Comparison of ENCODE assay signal across 13 cellular contexts in the genomic region with DNA sequence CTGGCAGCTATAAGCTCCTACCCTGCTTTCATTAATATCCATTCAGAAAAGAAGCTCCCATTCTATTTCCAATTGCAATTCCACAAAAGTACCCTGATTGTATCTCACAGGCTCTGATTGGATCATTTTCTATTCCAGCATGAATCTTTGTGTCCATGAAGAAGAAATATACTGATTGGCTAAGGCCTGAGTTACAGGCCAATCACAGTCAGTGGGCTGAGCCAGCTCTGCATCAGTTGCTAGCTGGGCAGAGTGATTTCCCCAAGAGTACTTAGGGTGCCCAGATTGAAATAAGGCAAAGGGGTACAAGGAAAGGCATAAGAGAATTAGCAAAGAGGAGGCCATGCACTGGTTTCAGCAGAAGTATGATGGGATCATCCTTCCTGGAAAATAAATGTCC. TPM values are rescaled to one million over a fixed set of nuclear protein-coding genes. Genes with fewer than 3 reads are reported as not detected.
A peak's percentile ranks its signal among the peaks of the same experiment; 100 is the strongest.
DNase-seq lines count a peak whose midpoint lies in the region; ATAC-seq and TF ChIP-seq lines count a peak whose summit lies in the region.
"Had no signal": no experiment of that assay in that cellular context is flagged by ENCODE, and none has a peak within 500 bp of the region (broad histone marks: within the 10 kb centered on the region; RNA-seq: fewer than 3 reads in every experiment).

No MANE protein-coding gene starts in this region.

- no peaks in the 10 kb centered on the region for H3K36me3 Mint-ChIP-seq in activated naive CD4-positive, alpha-beta T cell treated with anti-CD3 and anti-CD28 coated beads for 36 hours (ENCODE audit: low read depth)
- H3K36me3 Mint-ChIP-seq: activated naive CD8-positive, alpha-beta T cell treated with anti-CD3 and anti-CD28 coated beads, Interleukin-2, amount 10 ng/mL, durations not matched to agents 7 days and 5 days had no signal

- DNase-seq in Caki2 (ENCODE audit: low read depth) (peak; percentile 31), epithelial cell of esophagus (ENCODE audit: low read depth) (peak; percentile 39), cardiac septum (ENCODE audit: low spot score) (no peak), NCI-H526 treated with DMSO at 0.1 percent for 48 hours (lab: John Stamatoyannopoulos, UW) (no peak)
- no peak for DNase-seq in activated naive CD4-positive, alpha-beta T cell treated with anti-CD3 and anti-CD28 coated beads for 36 hours
- DNase-seq: activated naive CD8-positive, alpha-beta T cell treated with anti-CD3 and anti-CD28 coated beads, Interleukin-2, amount 10 ng/mL, durations not matched to agents 7 days and 5 days; small intestine had no signal

- H3K4me1 Mint-ChIP-seq in activated naive CD4-positive, alpha-beta T cell treated with anti-CD3 and anti-CD28 coated beads for 36 hours (ENCODE audit: low read depth) = peaks cover 14% of the 10 kb centered on the region
- H3K4me1 Mint-ChIP-seq: activated naive CD8-positive, alpha-beta T cell treated with anti-CD3 and anti-CD28 coated beads, Interleukin-2, amount 10 ng/mL, durations not matched to agents 7 days and 5 days had no signal

- CTCF ChIA-PET in activated naive CD4-positive, alpha-beta T cell treated with anti-CD3 and anti-CD28 coated beads for 36 hours (lab: Charles Lee) = interaction anchor here (0.8 to 2.7 kb wide), 2 partner anchors 9 to 166 kb away, joined by 3 to 8 read pairs; no protein-coding TSS in a partner anchor

- no peaks in the 10 kb centered on the region for H3K9me3 Mint-ChIP-seq in activated naive CD4-positive, alpha-beta T cell treated with anti-CD3 and anti-CD28 coated beads for 36 hours
- H3K9me3 Mint-ChIP-seq: activated naive CD8-positive, alpha-beta T cell treated with anti-CD3 and anti-CD28 coated beads, Interleukin-2, amount 10 ng/mL, durations not matched to agents 7 days and 5 days had no signal

- H3K4me3 ChIP-seq in epithelial cell of esophagus (ENCODE audit: low read length) = no peak overlapping the region
- H3K4me3 ChIP-seq: hepatocyte, SK-N-MC had no signal

- intact Hi-C loops in activated naive CD4-positive, alpha-beta T cell treated with anti-CD3 and anti-CD28 coated beads for 36 hours (cut with micrococcal nuclease) = no loop called here
- intact Hi-C loops in cardiac septum (cut with DNase I) = no loop called here

- peaks cover under 1% of the 10 kb centered on the region for H3K27me3 Mint-ChIP-seq in activated naive CD4-positive, alpha-beta T cell treated with anti-CD3 and anti-CD28 coated beads for 36 hours (ENCODE audit: low read depth)

- no peak overlapping the region for H3K27ac Mint-ChIP-seq in activated naive CD4-positive, alpha-beta T cell treated with anti-CD3 and anti-CD28 coated beads for 36 hours
- H3K27ac Mint-ChIP-seq: activated naive CD8-positive, alpha-beta T cell treated with anti-CD3 and anti-CD28 coated beads, Interleukin-2, amount 10 ng/mL, durations not matched to agents 7 days and 5 days had no signal

- no peak for TF ChIP-seq CTCF in epithelial cell of esophagus (IDR thresholded peaks at IDR 0.05; ENCODE audit: insufficient read depth, low read depth, low read length, missing control alignments)

- H3K4me3 Mint-ChIP-seq in activated naive CD4-positive, alpha-beta T cell treated with anti-CD3 and anti-CD28 coated beads for 36 hours = no peak overlapping the region
- H3K4me3 Mint-ChIP-seq: activated naive CD8-positive, alpha-beta T cell treated with anti-CD3 and anti-CD28 coated beads, Interleukin-2, amount 10 ng/mL, durations not matched to agents 7 days and 5 days had no signal

- in situ Hi-C loops in Caki2 (cut with HindIII; ENCODE audit: low pct_unique_long_range_greater_than_20kb, low sequenced_read_pairs) = no loop called here

- ATAC-seq in GM19467 (IDR thresholded peaks at IDR 0.05; ENCODE audit: unreplicated experiment) = peak; percentile 64
- ATAC-seq in HG03442 (IDR thresholded peaks at IDR 0.05; ENCODE audit: unreplicated experiment) = peak; percentile 79
- ATAC-seq in HG03139 (IDR thresholded peaks at IDR 0.05; ENCODE audit: unreplicated experiment) = no peak

RNA-seq across cellular contexts. Expression of gene ART4, which starts 14.4 kb away (rescaled TPM):
- total RNA-seq in Caki2 (2014; rRNA removed; shearing (Covaris generic); ENCODE audit: low replicate concordance) = not detected in 2 replicates
- total RNA-seq in activated naive CD4-positive, alpha-beta T cell treated with anti-CD3 and anti-CD28 coated beads for 36 hours = not detected
- 1.9 TPM for total RNA-seq in cardiac septum
- total RNA-seq: activated naive CD8-positive, alpha-beta T cell treated with anti-CD3 and anti-CD28 coated beads, Interleukin-2, amount 10 ng/mL, durations not matched to agents 7 days and 5 days; G401 had no signal

RNA-seq across cellular contexts. Expression of gene SMCO3, which starts 14.9 kb away (rescaled TPM):
- total RNA-seq in Caki2 (2014; rRNA removed; shearing (Covaris generic); ENCODE audit: low replicate concordance) = not detected in 2 replicates
- total RNA-seq in activated naive CD4-positive, alpha-beta T cell treated with anti-CD3 and anti-CD28 coated beads for 36 hours = not detected
- total RNA-seq in cardiac septum = not detected
- total RNA-seq: activated naive CD8-positive, alpha-beta T cell treated with anti-CD3 and anti-CD28 coated beads, Interleukin-2, amount 10 ng/mL, durations not matched to agents 7 days and 5 days; G401 had no signal

RNA-seq across cellular contexts. Expression of gene C12orf60, which starts 25.4 kb away (rescaled TPM):
- total RNA-seq in Caki2 (2014; rRNA removed; shearing (Covaris generic); ENCODE audit: low replicate concordance) = 3.6 and 7.1 TPM in 2 replicates
- total RNA-seq in activated naive CD4-positive, alpha-beta T cell treated with anti-CD3 and anti-CD28 coated beads for 36 hours = 1 to 10 TPM; 2.0 to 3.1 TPM
- total RNA-seq in cardiac septum = 2.5 TPM

RNA-seq across cellular contexts. Expression of gene WBP11, which starts 25.6 kb away (rescaled TPM):
- total RNA-seq in Caki2 (2014; rRNA removed; shearing (Covaris generic); ENCODE audit: low replicate concordance) = 11.0 and 18.2 TPM in 2 replicates
- 100 to 1,000 TPM; 105 to 115 TPM for total RNA-seq in activated naive CD4-positive, alpha-beta T cell treated with anti-CD3 and anti-CD28 coated beads for 36 hours
- total RNA-seq in cardiac septum = 51.7 TPM

RNA-seq across cellular contexts. Expression of gene MGP, which starts 56.8 kb away (rescaled TPM):
- not detected in 2 replicates for total RNA-seq in Caki2 (2014; rRNA removed; shearing (Covaris generic); ENCODE audit: low replicate concordance)
- not detected for total RNA-seq in activated naive CD4-positive, alpha-beta T cell treated with anti-CD3 and anti-CD28 coated beads for 36 hours
- 677 TPM for total RNA-seq in cardiac septum
- total RNA-seq: G401 had no signal

Comparison
In these comparisons a context has a peak if more than half of its experiments do, and no peak if none do; other contexts are left out.
1. DNase-seq: peak in Caki2 (single experiment) and epithelial cell of esophagus (single experiment); none in activated naive CD4-positive, alpha-beta T cell treated with anti-CD3 and anti-CD28 coated beads for 36 hours (single experiment), cardiac septum (single experiment) and NCI-H526 treated with DMSO at 0.1 percent for 48 hours (single experiment).